ENCODE assay signal across 12 cellular contexts in genomic region chr7:1455241-1455939, GRCh38. TPM values are rescaled to one million over a fixed set of nuclear protein-coding genes. Genes with fewer than 3 reads are reported as not detected.
A peak's percentile ranks its signal among the peaks of the same experiment; 100 is the strongest.
DNase-seq lines count a peak whose midpoint lies in the region; ATAC-seq and TF ChIP-seq lines count a peak whose summit lies in the region.
"Had no signal": no experiment of that assay in that cellular context is flagged by ENCODE, and none has a peak within 500 bp of the region (broad histone marks: within the 10 kb centered on the region; RNA-seq: fewer than 3 reads in every experiment).

No MANE protein-coding gene starts in this region.

- H2AFZ ChIP-seq in hepatocyte = no peak overlapping the region

- TF ChIP-seq CTCF in Peyer's patch (IDR thresholded peaks at IDR 0.05) = no peak
- TF ChIP-seq CTCF in hepatocyte (IDR thresholded peaks at IDR 0.05; ENCODE audit: poor library complexity) = no peak

- H3K27ac ChIP-seq in Peyer's patch = peak overlapping the region; percentile 44 to 77 (median 68)
- peak overlapping the region; percentile 51 for H3K27ac ChIP-seq in hepatocyte

- no peak for TF ChIP-seq POLR2A in Peyer's patch (IDR thresholded peaks at IDR 0.05)

- H3K79me2 ChIP-seq in hepatocyte = peaks cover 35% of the 10 kb centered on the region

- peaks cover 0 to 7% (median 0%) of the 10 kb centered on the region in 3 donors for H3K36me3 ChIP-seq in Peyer's patch
- no peaks in the 10 kb centered on the region for H3K36me3 ChIP-seq in hepatocyte (replicated peaks; ENCODE audit: insufficient read depth, low read depth)

- 71% methylated on average over 26 of the region's 26 CpGs for WGBS in hepatocyte (ENCODE audit: low lambda C conversion rate, missing lambda C conversion rate)

- H3K9me2 ChIP-seq in hepatocyte (replicated peaks; ENCODE audit: insufficient read depth) = no peaks in the 10 kb centered on the region

- H4K20me1 ChIP-seq in hepatocyte (ENCODE audit: insufficient read depth, poor library complexity, severe bottlenecking) = no peaks in the 10 kb centered on the region

- peak; percentile 99 for DNase-seq in HT-29 (ENCODE audit: low spot score)
- peak in 2 of 3 donors; percentile 74 to 88 for DNase-seq in Peyer's patch
- peak; percentile 71 for DNase-seq in hepatocyte (ENCODE audit: low spot score)
- peak; percentile 50 for DNase-seq in renal cortical epithelial cell (ENCODE audit: low read depth)
- DNase-seq in NCI-H345 treated with DMSO at 0.1 percent for 48 hours (lab: John Stamatoyannopoulos, UW; ENCODE audit: unreplicated experiment) = no peak
- no peak for DNase-seq in NAMALWA (ENCODE audit: low spot score)
- DNase-seq: DMS79; erythroblast; naive thymus-derived CD8-positive, alpha-beta T cell; NCI-H446 had no signal

- H3K27me3 ChIP-seq in Peyer's patch (no peaks in the 10 kb centered on the region), hepatocyte (no peaks in the 10 kb centered on the region)

- H3K9me3 ChIP-seq in Peyer's patch (no peaks in the 10 kb centered on the region), hepatocyte (ENCODE audit: low read depth) (no peaks in the 10 kb centered on the region)

- ATAC-seq in HG03108 (IDR thresholded peaks at IDR 0.05; ENCODE audit: unreplicated experiment) (no peak), GM21360 (IDR thresholded peaks at IDR 0.05; ENCODE audit: unreplicated experiment) (no peak)
- ATAC-seq: naive thymus-derived CD8-positive, alpha-beta T cell had no signal

- H3K4me2 ChIP-seq in hepatocyte = peak overlapping the region; percentile 51

- H3K4me1 ChIP-seq in Peyer's patch (peaks cover 0 to 65% (median 18%) of the 10 kb centered on the region in 4 donors), hepatocyte (ENCODE audit: insufficient read depth) (peaks cover 24% of the 10 kb centered on the region)

- H3K4me3 ChIP-seq in Peyer's patch (peak overlapping the region in 2 of 4 donors; percentile 27 to 32), hepatocyte (no peak overlapping the region)

RNA-seq across cellular contexts. Expression of gene MICALL2, which starts 3.9 kb away (rescaled TPM):
- 151 and 155 TPM in 2 replicates for total RNA-seq in HT-29 (2014; rRNA removed; shearing (Covaris generic))
- total RNA-seq in Peyer's patch (100 to 1,000 TPM; 111 to 272 (median 209) TPM), hepatocyte (9.8 and 16.4 TPM in 2 replicates), renal cortical epithelial cell (6.8 and 10.1 TPM in 2 replicates)
- polyA plus RNA-seq in hepatocyte = 28.2 and 34.5 TPM in 2 replicates

RNA-seq across cellular contexts. Expression of gene INTS1, which starts 48.8 kb away (rescaled TPM):
- 117 and 141 TPM in 2 replicates for total RNA-seq in HT-29 (2014; rRNA removed; shearing (Covaris generic))
- total RNA-seq in Peyer's patch (100 to 1,000 TPM in 2 of 4 donors, 10 to 100 TPM in 2; 84.4 to 192 (median 108) TPM), hepatocyte (15.5 and 30.0 TPM in 2 replicates), renal cortical epithelial cell (31.8 and 77.9 TPM in 2 replicates)
- 53.6 and 57.3 TPM in 2 replicates for polyA plus RNA-seq in hepatocyte

Comparison
In these comparisons a context has a peak if more than half of its experiments do, and no peak if none do; other contexts are left out.
1. DNase-seq: peak in HT-29 (single experiment), Peyer's patch (2 of 3), hepatocyte (single experiment) and renal cortical epithelial cell (single experiment); none in NCI-H345 treated with DMSO at 0.1 percent for 48 hours (single experiment) and NAMALWA (single experiment).